Comparison of ENCODE assay signal across 21 cellular contexts in genomic region chr1:21876267-21876666, GRCh38.
"Had no signal": no experiment of that assay in that cellular context is flagged by ENCODE, and none has a peak within 500 bp of the region (broad histone marks: within the 10 kb centered on the region; RNA-seq: fewer than 3 reads in every experiment).

No MANE protein-coding gene starts in this region.

- H3K27me3 ChIP-seq: MG63, SJCRH30 had no signal

- H3K27ac ChIP-seq: RWPE1, SJCRH30 had no signal

- ATAC-seq: HepG2, Panc1, PC-3, SK-N-SH treated with all-trans-retinoic acid at 6 μM for 48 hours had no signal

- H3K4me3 ChIP-seq: MG63, SJCRH30 had no signal

- DNase-seq: IMR-90; Karpas-422; KG1; MG63; NCI-H1417 treated with DMSO at 0.1 percent for 48 hours; NCI-H146; NCI-H1694 treated with DMSO at 0.1 percent for 48 hours; NCI-H1930; NCI-H2107; NCI-H2227 treated with DMSO at 0.1 percent for 48 hours; NCI-H510A; NCI-H526; NCI-H82; NK-92 treated with Interleukin-12 subunit alpha and Interleukin-12 subunit beta, amount 100 ng/mL, for 24 hours; PC-3; SHP77 treated with DMSO at 0.1 percent for 48 hours; SJCRH30 had no signal

- H3K9me3 ChIP-seq: MG63, SJCRH30 had no signal
